In the genomic region with DNA sequence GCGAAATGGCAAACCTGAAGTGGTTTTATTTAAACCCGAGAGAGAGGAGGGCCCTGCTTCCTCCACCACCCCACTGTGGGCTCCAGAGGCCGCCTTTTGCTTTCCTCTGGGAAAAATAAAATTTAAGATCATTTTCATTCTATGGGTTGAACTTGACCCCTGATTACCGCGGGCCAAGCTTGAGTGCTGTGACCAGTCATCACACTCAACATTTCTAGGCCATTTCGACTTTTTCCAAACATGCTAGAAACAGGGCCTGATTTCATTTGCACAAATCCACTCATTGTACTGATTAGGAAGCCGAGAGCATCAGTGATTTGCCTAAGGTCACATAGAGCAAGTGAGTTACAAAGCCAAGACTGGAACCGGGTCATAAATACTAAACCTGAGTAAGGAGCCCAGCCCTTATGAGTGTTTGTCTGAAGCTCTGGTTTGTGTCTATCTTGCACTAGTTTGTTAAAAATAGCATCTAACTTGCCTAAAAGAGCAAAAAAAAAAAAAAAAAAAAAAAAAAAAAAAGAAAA, we compare ENCODE assay signal across 12 cellular contexts.
DNase-seq lines count a peak whose midpoint lies in the region; ATAC-seq and TF ChIP-seq lines count a peak whose summit lies in the region.
"Had no signal": no experiment of that assay in that cellular context is flagged by ENCODE, and none has a peak within 500 bp of the region (broad histone marks: within the 10 kb centered on the region; RNA-seq: fewer than 3 reads in every experiment).

No MANE protein-coding gene starts in this region.

- DNase-seq in activated CD4-positive, alpha-beta memory T cell treated with anti-CD3 and anti-CD28 coated beads, Interleukin-2, amount 10 ng/mL, durations not matched to agents 7 days and 5 days = peak; percentile 7
- DNase-seq in activated CD4-positive, alpha-beta memory T cell treated with anti-CD3 and anti-CD28 coated beads for 36 hours = no peak
- DNase-seq in CD14-positive monocyte (ENCODE audit: low spot score) (peak; percentile 27), lower lobe of right lung (peak; percentile 11), sigmoid colon (peak; percentile 22), T1000 (lab: John Stamatoyannopoulos, UW) (no peak), T-helper 2 cell (no peak)
- DNase-seq in activated CD8-positive, alpha-beta T cell treated with anti-CD3 and anti-CD28 coated beads, Interleukin-2, amount 10 ng/mL, durations not matched to agents 7 days and 5 days = no peak
- DNase-seq: HCEC 1CT, HFFc6 had no signal

- ATAC-seq in lower lobe of right lung = no peak
- no peak for ATAC-seq in activated CD8-positive, alpha-beta T cell treated with anti-CD3 and anti-CD28 coated beads, Interleukin-2, amount 10 ng/mL, durations not matched to agents 7 days and 5 days

- intact Hi-C loops in activated CD4-positive, alpha-beta memory T cell treated with anti-CD3 and anti-CD28 coated beads for 36 hours (cut with micrococcal nuclease) = no loop called here
- intact Hi-C loops in CD14-positive monocyte (cut with micrococcal nuclease) (no loop called here), lower lobe of right lung (cut with DNase I) (no loop called here), sigmoid colon (cut with DNase I) (no loop called here)

- H3K4me3 ChIP-seq in lower lobe of right lung = no peak overlapping the region
- H3K4me3 ChIP-seq in sigmoid colon = no peak overlapping the region

- WGBS in sigmoid colon, 2 donors = 85 to 86% methylated on average over 8 of the region's 8 CpGs

- no peak overlapping the region for H3K27ac Mint-ChIP-seq in activated CD4-positive, alpha-beta memory T cell treated with anti-CD3 and anti-CD28 coated beads, Interleukin-2, amount 10 ng/mL, durations not matched to agents 7 days and 5 days
- no peak overlapping the region for H3K27ac Mint-ChIP-seq in activated CD4-positive, alpha-beta memory T cell treated with anti-CD3 and anti-CD28 coated beads for 36 hours
- no peak overlapping the region for H3K27ac Mint-ChIP-seq in CD14-positive monocyte
- H3K27ac Mint-ChIP-seq in activated CD8-positive, alpha-beta T cell treated with anti-CD3 and anti-CD28 coated beads, Interleukin-2, amount 10 ng/mL, durations not matched to agents 7 days and 5 days = no peak overlapping the region
- H3K27ac Mint-ChIP-seq: HFFc6 had no signal

- H3K36me3 Mint-ChIP-seq in activated CD4-positive, alpha-beta memory T cell treated with anti-CD3 and anti-CD28 coated beads, Interleukin-2, amount 10 ng/mL, durations not matched to agents 7 days and 5 days (ENCODE audit: low read depth) = no peaks in the 10 kb centered on the region
- H3K36me3 Mint-ChIP-seq in activated CD4-positive, alpha-beta memory T cell treated with anti-CD3 and anti-CD28 coated beads for 36 hours = no peaks in the 10 kb centered on the region
- H3K36me3 Mint-ChIP-seq in CD14-positive monocyte = no peaks in the 10 kb centered on the region
- H3K36me3 Mint-ChIP-seq in activated CD8-positive, alpha-beta T cell treated with anti-CD3 and anti-CD28 coated beads, Interleukin-2, amount 10 ng/mL, durations not matched to agents 7 days and 5 days (ENCODE audit: low read depth) = no peaks in the 10 kb centered on the region

- H3K9me3 ChIP-seq in lower lobe of right lung (no peaks in the 10 kb centered on the region), sigmoid colon (no peaks in the 10 kb centered on the region)

- peaks cover 16% of the 10 kb centered on the region for H3K27me3 Mint-ChIP-seq in activated CD4-positive, alpha-beta memory T cell treated with anti-CD3 and anti-CD28 coated beads, Interleukin-2, amount 10 ng/mL, durations not matched to agents 7 days and 5 days
- H3K27me3 Mint-ChIP-seq in activated CD4-positive, alpha-beta memory T cell treated with anti-CD3 and anti-CD28 coated beads for 36 hours = peaks cover 15% of the 10 kb centered on the region
- H3K27me3 Mint-ChIP-seq in CD14-positive monocyte (ENCODE audit: low read depth in 3 of 3) = peaks cover 6 to 14% (median 13%) of the 10 kb centered on the region in 3 donors
- H3K27me3 Mint-ChIP-seq in activated CD8-positive, alpha-beta T cell treated with anti-CD3 and anti-CD28 coated beads, Interleukin-2, amount 10 ng/mL, durations not matched to agents 7 days and 5 days (ENCODE audit: low read depth) = peaks cover 25% of the 10 kb centered on the region

- H3K27ac ChIP-seq in lower lobe of right lung (no peak overlapping the region), sigmoid colon (no peak overlapping the region)
- H3K27ac ChIP-seq: 22Rv1, HL-60 had no signal

- no peak overlapping the region for H3K4me3 Mint-ChIP-seq in activated CD4-positive, alpha-beta memory T cell treated with anti-CD3 and anti-CD28 coated beads, Interleukin-2, amount 10 ng/mL, durations not matched to agents 7 days and 5 days
- H3K4me3 Mint-ChIP-seq in activated CD4-positive, alpha-beta memory T cell treated with anti-CD3 and anti-CD28 coated beads for 36 hours = no peak overlapping the region
- H3K4me3 Mint-ChIP-seq in CD14-positive monocyte = no peak overlapping the region
- H3K4me3 Mint-ChIP-seq in activated CD8-positive, alpha-beta T cell treated with anti-CD3 and anti-CD28 coated beads, Interleukin-2, amount 10 ng/mL, durations not matched to agents 7 days and 5 days = no peak overlapping the region
- H3K4me3 Mint-ChIP-seq: HFFc6 had no signal

- no peaks in the 10 kb centered on the region for H3K4me1 Mint-ChIP-seq in activated CD4-positive, alpha-beta memory T cell treated with anti-CD3 and anti-CD28 coated beads, Interleukin-2, amount 10 ng/mL, durations not matched to agents 7 days and 5 days
- no peaks in the 10 kb centered on the region for H3K4me1 Mint-ChIP-seq in activated CD4-positive, alpha-beta memory T cell treated with anti-CD3 and anti-CD28 coated beads for 36 hours (ENCODE audit: low read depth)
- H3K4me1 Mint-ChIP-seq in CD14-positive monocyte = no peaks in the 10 kb centered on the region
- H3K4me1 Mint-ChIP-seq in activated CD8-positive, alpha-beta T cell treated with anti-CD3 and anti-CD28 coated beads, Interleukin-2, amount 10 ng/mL, durations not matched to agents 7 days and 5 days (ENCODE audit: low read depth) = peaks cover 3% of the 10 kb centered on the region

- TF ChIP-seq CTCF in CD14-positive monocyte (IDR thresholded peaks at IDR 0.05) (no peak), lower lobe of right lung (IDR thresholded peaks at IDR 0.05) (no peak), sigmoid colon (IDR thresholded peaks at IDR 0.05) (no peak)

- peaks cover 2% of the 10 kb centered on the region for H3K27me3 ChIP-seq in lower lobe of right lung (ENCODE audit: low read depth)
- no peaks in the 10 kb centered on the region for H3K27me3 ChIP-seq in sigmoid colon

- no peaks in the 10 kb centered on the region for H3K9me3 Mint-ChIP-seq in activated CD4-positive, alpha-beta memory T cell treated with anti-CD3 and anti-CD28 coated beads, Interleukin-2, amount 10 ng/mL, durations not matched to agents 7 days and 5 days
- no peaks in the 10 kb centered on the region for H3K9me3 Mint-ChIP-seq in activated CD4-positive, alpha-beta memory T cell treated with anti-CD3 and anti-CD28 coated beads for 36 hours
- H3K9me3 Mint-ChIP-seq in CD14-positive monocyte = peaks cover 0 to 2% (median 0%) of the 10 kb centered on the region in 7 donors
- no peaks in the 10 kb centered on the region for H3K9me3 Mint-ChIP-seq in activated CD8-positive, alpha-beta T cell treated with anti-CD3 and anti-CD28 coated beads, Interleukin-2, amount 10 ng/mL, durations not matched to agents 7 days and 5 days (ENCODE audit: insufficient read depth)

- no peak for TF ChIP-seq EP300 in sigmoid colon (IDR thresholded peaks at IDR 0.05)

- H3K4me1 ChIP-seq in lower lobe of right lung (no peaks in the 10 kb centered on the region), sigmoid colon (no peaks in the 10 kb centered on the region)

- POLR2A ChIA-PET in activated CD4-positive, alpha-beta memory T cell treated with anti-CD3 and anti-CD28 coated beads, Interleukin-2, amount 10 ng/mL, durations not matched to agents 7 days and 5 days (lab: Charles Lee) = no interaction called here
- POLR2A ChIA-PET in activated CD4-positive, alpha-beta memory T cell treated with anti-CD3 and anti-CD28 coated beads for 36 hours (lab: Charles Lee) = no interaction called here
- POLR2A ChIA-PET in activated CD8-positive, alpha-beta T cell treated with anti-CD3 and anti-CD28 coated beads, Interleukin-2, amount 10 ng/mL, durations not matched to agents 7 days and 5 days (lab: Charles Lee) = no interaction called here

- no peak for TF ChIP-seq POLR2A in sigmoid colon (IDR thresholded peaks at IDR 0.05)

- no peaks in the 10 kb centered on the region for H3K36me3 ChIP-seq in lower lobe of right lung
- H3K36me3 ChIP-seq in sigmoid colon = no peaks in the 10 kb centered on the region

- CTCF ChIA-PET in activated CD4-positive, alpha-beta memory T cell treated with anti-CD3 and anti-CD28 coated beads, Interleukin-2, amount 10 ng/mL, durations not matched to agents 7 days and 5 days (lab: Charles Lee) = no interaction called here
- CTCF ChIA-PET in activated CD4-positive, alpha-beta memory T cell treated with anti-CD3 and anti-CD28 coated beads for 36 hours (lab: Charles Lee) = no interaction called here
- CTCF ChIA-PET in activated CD8-positive, alpha-beta T cell treated with anti-CD3 and anti-CD28 coated beads, Interleukin-2, amount 10 ng/mL, durations not matched to agents 7 days and 5 days (lab: Charles Lee) = no interaction called here

Comparison
In these comparisons a context has a peak if more than half of its experiments do, and no peak if none do; other contexts are left out.
1. DNase-seq: peak in activated CD4-positive, alpha-beta memory T cell treated with anti-CD3 and anti-CD28 coated beads, Interleukin-2, amount 10 ng/mL, durations not matched to agents 7 days and 5 days (single experiment), CD14-positive monocyte (single experiment), lower lobe of right lung (single experiment) and sigmoid colon (single experiment); none in activated CD4-positive, alpha-beta memory T cell treated with anti-CD3 and anti-CD28 coated beads for 36 hours (single experiment), T1000 (single experiment), T-helper 2 cell (0 of 5) and activated CD8-positive, alpha-beta T cell treated with anti-CD3 and anti-CD28 coated beads, Interleukin-2, amount 10 ng/mL, durations not matched to agents 7 days and 5 days (single experiment).